Comparison of ENCODE assay signal across 15 cellular contexts in genomic region chr1:244672961-244673695, GRCh38. TPM values are rescaled to one million over a fixed set of nuclear protein-coding genes. Genes with fewer than 3 reads are reported as not detected.
DNase-seq lines count a peak whose midpoint lies in the region; ATAC-seq and TF ChIP-seq lines count a peak whose summit lies in the region.
"Had no signal": no experiment of that assay in that cellular context is flagged by ENCODE, and none has a peak within 500 bp of the region (broad histone marks: within the 10 kb centered on the region; RNA-seq: fewer than 3 reads in every experiment).

No MANE protein-coding gene starts in this region.

- peak overlapping the region in 1 of 2 donors; percentile 26 for H3K27ac ChIP-seq in ovary
- H3K27ac ChIP-seq: BLaER1, colonic mucosa, WERI-Rb-1 had no signal

- peaks cover 5% of the 10 kb centered on the region for H3K4me1 ChIP-seq in ovary (ENCODE audit: insufficient read depth)
- H3K4me1 ChIP-seq: BLaER1, colonic mucosa had no signal

- no peaks in the 10 kb centered on the region for H3K9me3 ChIP-seq in ovary
- H3K9me3 ChIP-seq: colonic mucosa had no signal

- H3K4me1 Mint-ChIP-seq in activated T-cell treated with anti-CD3 and anti-CD28 coated beads, Interleukin-2, amount 50 U/mL, for 24 hours (ENCODE audit: low read depth), result peaks cover 31% of the 10 kb centered on the region

- no peaks in the 10 kb centered on the region for H3K27me3 Mint-ChIP-seq in activated T-cell treated with anti-CD3 and anti-CD28 coated beads, Interleukin-2, amount 50 U/mL, for 24 hours

- H3K36me3 ChIP-seq in ovary, result no peaks in the 10 kb centered on the region
- H3K36me3 ChIP-seq: colonic mucosa had no signal

- 2 to 6% (median 4%) methylated on average over 4 of the region's 4 CpGs for WGBS in ovary, 3 donors

- no peaks in the 10 kb centered on the region for H3K27me3 ChIP-seq in ovary
- H3K27me3 ChIP-seq: BLaER1, colonic mucosa had no signal

- no peaks in the 10 kb centered on the region for H3K9me3 Mint-ChIP-seq in activated T-cell treated with anti-CD3 and anti-CD28 coated beads, Interleukin-2, amount 50 U/mL, for 24 hours

- no peak for TF ChIP-seq POLR2A in ovary (IDR thresholded peaks at IDR 0.05)

- ATAC-seq in SK-N-SH treated with all-trans-retinoic acid at 6 μM for 48 hours, result peak; percentile 89
- no peak for ATAC-seq in HG02973 (IDR thresholded peaks at IDR 0.05; ENCODE audit: unreplicated experiment)

- peaks cover 61% of the 10 kb centered on the region for H3K36me3 Mint-ChIP-seq in activated T-cell treated with anti-CD3 and anti-CD28 coated beads, Interleukin-2, amount 50 U/mL, for 24 hours (ENCODE audit: low read depth)

- H3K4me3 Mint-ChIP-seq in activated T-cell treated with anti-CD3 and anti-CD28 coated beads, Interleukin-2, amount 50 U/mL, for 24 hours, result no peak overlapping the region

- 0 out of 2 replicates have a peak overlapping the region, but pooled peaks have one; percentile 1 for H3K4me3 ChIP-seq in AG10803 (ENCODE audit: low read length)
- H3K4me3 ChIP-seq in fibroblast of villous mesenchyme (ENCODE audit: low read depth, low read length), result no peak overlapping the region
- no peak overlapping the region for H3K4me3 ChIP-seq in ovary
- H3K4me3 ChIP-seq: BLaER1, colonic mucosa had no signal

- no peak overlapping the region for H3K27ac Mint-ChIP-seq in activated T-cell treated with anti-CD3 and anti-CD28 coated beads, Interleukin-2, amount 50 U/mL, for 24 hours

- intact Hi-C loops in ovary (cut with DNase I), result no loop called here

- no peak for TF ChIP-seq CTCF in AG10803 (conservative IDR thresholded peaks at IDR 0.05; ENCODE audit: low read length)
- TF ChIP-seq CTCF in fibroblast of villous mesenchyme (IDR thresholded peaks at IDR 0.05; ENCODE audit: insufficient read depth, low read depth, low read length), result no peak
- TF ChIP-seq CTCF in ovary (IDR thresholded peaks at IDR 0.05), result no peak

- DNase-seq in AG10803 (ENCODE audit: low read depth) (peak; percentile 56), fibroblast of villous mesenchyme (ENCODE audit: low read depth) (peak; percentile 65), ovary (peak; percentile 30 to 54 (median 44)), GM19240 (ENCODE audit: insufficient read length, low spot score) (no peak)
- DNase-seq in activated naive CD4-positive, alpha-beta T cell treated with anti-CD3 and anti-CD28 coated beads, Interleukin-2, amount 50 U/mL, for 16 hours, result no peak
- no peak for DNase-seq in activated T-cell treated with anti-CD3 and anti-CD28 coated beads, Interleukin-2, amount 50 U/mL, for 24 hours
- DNase-seq: activated T-cell treated with anti-CD3 and anti-CD28 coated beads, Interleukin-2, amount 50 U/mL, for 48 hours; colonic mucosa; head of caudate nucleus; NCI-H2081 treated with DMSO at 0.1 percent for 48 hours; stimulated activated CD4-positive, alpha-beta T cell treated with anti-CD3 and anti-CD28 coated beads, Interleukin-15, amount 100 ng/mL, for 24 hours; WERI-Rb-1 had no signal

- no peak for TF ChIP-seq EP300 in ovary (IDR thresholded peaks at IDR 0.05)

TF ChIP-seq in SK-N-SH treated with all-trans-retinoic acid at 6 μM for 48 hours, 23 proteins besides CTCF, POLR2A, EP300 and RAD21:
- TF ChIP-seq SNAI2 (CRISPR knock-in tag; IDR thresholded peaks at IDR 0.05), result no peak
- TF ChIP-seq TSHZ2 (CRISPR knock-in tag; IDR thresholded peaks at IDR 0.05), result peak; percentile 65; the same call in 1 of the 2 replicates
- 0 out of 2 replicates have a peak, but pooled peaks have one; percentile 37 for TF ChIP-seq ISL1 (CRISPR knock-in tag; IDR thresholded peaks at IDR 0.05)
- TF ChIP-seq ESRRG (CRISPR knock-in tag; IDR thresholded peaks at IDR 0.05), result no peak

RNA-seq across cellular contexts. Expression of gene DESI2, which starts 20.2 kb away (rescaled TPM):
- 49.9 and 78.2 TPM in 2 replicates for total RNA-seq in fibroblast of villous mesenchyme
- total RNA-seq in ovary, result 10 to 100 TPM; 20.4 to 33.4 (median 23.4) TPM
- 10 to 100 TPM; 12.5 to 29.0 TPM for polyA plus RNA-seq in ovary

Comparison
In these comparisons a context has a peak if more than half of its experiments do, and no peak if none do; other contexts are left out.
1. DNase-seq: peak in AG10803 (single experiment), fibroblast of villous mesenchyme (single experiment) and ovary (5 of 5); none in activated naive CD4-positive, alpha-beta T cell treated with anti-CD3 and anti-CD28 coated beads, Interleukin-2, amount 50 U/mL, for 16 hours (single experiment), GM19240 (single experiment) and activated T-cell treated with anti-CD3 and anti-CD28 coated beads, Interleukin-2, amount 50 U/mL, for 24 hours (single experiment).